ENCODE assay signal across 2 cellular contexts in the genomic region with DNA sequence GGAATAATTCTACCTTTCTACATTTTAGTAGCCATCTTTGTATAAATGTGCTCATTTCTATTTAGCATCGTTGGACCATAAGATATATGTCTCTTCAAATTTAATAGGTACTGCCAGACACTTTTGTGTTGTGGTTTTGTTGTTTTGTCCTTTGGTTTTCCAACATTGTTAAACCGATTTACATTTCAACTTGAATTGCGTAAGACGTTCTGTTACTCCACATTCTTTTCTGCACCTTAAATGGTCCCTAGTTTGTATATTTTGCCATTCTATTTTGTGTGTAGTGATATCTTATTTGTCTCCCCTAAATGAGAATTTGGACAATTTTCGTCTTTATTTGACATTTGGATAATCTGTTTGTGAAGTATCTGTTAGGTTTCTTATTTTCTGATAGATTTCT.
TF ChIP-seq lines count a peak whose summit lies in the region.

No MANE protein-coding gene starts in this region.

TF ChIP-seq in HepG2, 621 proteins besides CTCF, POLR2A, EP300 and RAD21 (continued from another document):
- TF ChIP-seq, protein P1, sequence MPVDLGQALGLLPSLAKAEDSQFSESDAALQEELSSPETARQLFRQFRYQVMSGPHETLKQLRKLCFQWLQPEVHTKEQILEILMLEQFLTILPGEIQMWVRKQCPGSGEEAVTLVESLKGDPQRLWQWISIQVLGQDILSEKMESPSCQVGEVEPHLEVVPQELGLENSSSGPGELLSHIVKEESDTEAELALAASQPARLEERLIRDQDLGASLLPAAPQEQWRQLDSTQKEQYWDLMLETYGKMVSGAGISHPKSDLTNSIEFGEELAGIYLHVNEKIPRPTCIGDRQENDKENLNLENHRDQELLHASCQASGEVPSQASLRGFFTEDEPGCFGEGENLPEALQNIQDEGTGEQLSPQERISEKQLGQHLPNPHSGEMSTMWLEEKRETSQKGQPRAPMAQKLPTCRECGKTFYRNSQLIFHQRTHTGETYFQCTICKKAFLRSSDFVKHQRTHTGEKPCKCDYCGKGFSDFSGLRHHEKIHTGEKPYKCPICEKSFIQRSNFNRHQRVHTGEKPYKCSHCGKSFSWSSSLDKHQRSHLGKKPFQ (CRISPR knock-in tag; IDR thresholded peaks at IDR 0.05; ENCODE audit: insufficient replicate concordance), result no peak

TF ChIP-seq in neural cell, 6 proteins besides CTCF, POLR2A, EP300 and RAD21:
- TF ChIP-seq, protein P2, sequence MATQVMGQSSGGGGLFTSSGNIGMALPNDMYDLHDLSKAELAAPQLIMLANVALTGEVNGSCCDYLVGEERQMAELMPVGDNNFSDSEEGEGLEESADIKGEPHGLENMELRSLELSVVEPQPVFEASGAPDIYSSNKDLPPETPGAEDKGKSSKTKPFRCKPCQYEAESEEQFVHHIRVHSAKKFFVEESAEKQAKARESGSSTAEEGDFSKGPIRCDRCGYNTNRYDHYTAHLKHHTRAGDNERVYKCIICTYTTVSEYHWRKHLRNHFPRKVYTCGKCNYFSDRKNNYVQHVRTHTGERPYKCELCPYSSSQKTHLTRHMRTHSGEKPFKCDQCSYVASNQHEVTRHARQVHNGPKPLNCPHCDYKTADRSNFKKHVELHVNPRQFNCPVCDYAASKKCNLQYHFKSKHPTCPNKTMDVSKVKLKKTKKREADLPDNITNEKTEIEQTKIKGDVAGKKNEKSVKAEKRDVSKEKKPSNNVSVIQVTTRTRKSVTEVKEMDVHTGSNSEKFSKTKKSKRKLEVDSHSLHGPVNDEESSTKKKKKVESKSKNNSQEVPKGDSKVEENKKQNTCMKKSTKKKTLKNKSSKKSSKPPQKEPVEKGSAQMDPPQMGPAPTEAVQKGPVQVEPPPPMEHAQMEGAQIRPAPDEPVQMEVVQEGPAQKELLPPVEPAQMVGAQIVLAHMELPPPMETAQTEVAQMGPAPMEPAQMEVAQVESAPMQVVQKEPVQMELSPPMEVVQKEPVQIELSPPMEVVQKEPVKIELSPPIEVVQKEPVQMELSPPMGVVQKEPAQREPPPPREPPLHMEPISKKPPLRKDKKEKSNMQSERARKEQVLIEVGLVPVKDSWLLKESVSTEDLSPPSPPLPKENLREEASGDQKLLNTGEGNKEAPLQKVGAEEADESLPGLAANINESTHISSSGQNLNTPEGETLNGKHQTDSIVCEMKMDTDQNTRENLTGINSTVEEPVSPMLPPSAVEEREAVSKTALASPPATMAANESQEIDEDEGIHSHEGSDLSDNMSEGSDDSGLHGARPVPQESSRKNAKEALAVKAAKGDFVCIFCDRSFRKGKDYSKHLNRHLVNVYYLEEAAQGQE (IDR thresholded peaks at IDR 0.05; ENCODE audit: borderline replicate concordance), result no peak
- no peak for TF ChIP-seq TAF1 (IDR thresholded peaks at IDR 0.05; ENCODE audit: low read depth)
- no peak for TF ChIP-seq POLR2AphosphoS5 (IDR thresholded peaks at IDR 0.05)
- TF ChIP-seq SMC3 (conservative IDR thresholded peaks at IDR 0.05; ENCODE audit: poor library complexity), result no peak
- no peak for TF ChIP-seq MXI1 (conservative IDR thresholded peaks at IDR 0.05; ENCODE audit: poor library complexity, severe bottlenecking)
- TF ChIP-seq EZH2 (IDR thresholded peaks at IDR 0.05; ENCODE audit: borderline replicate concordance, insufficient read depth, low read length, poor library complexity, severe bottlenecking), result no peak
